Comparison of ENCODE assay signal across 7 cellular contexts in the genomic region with DNA sequence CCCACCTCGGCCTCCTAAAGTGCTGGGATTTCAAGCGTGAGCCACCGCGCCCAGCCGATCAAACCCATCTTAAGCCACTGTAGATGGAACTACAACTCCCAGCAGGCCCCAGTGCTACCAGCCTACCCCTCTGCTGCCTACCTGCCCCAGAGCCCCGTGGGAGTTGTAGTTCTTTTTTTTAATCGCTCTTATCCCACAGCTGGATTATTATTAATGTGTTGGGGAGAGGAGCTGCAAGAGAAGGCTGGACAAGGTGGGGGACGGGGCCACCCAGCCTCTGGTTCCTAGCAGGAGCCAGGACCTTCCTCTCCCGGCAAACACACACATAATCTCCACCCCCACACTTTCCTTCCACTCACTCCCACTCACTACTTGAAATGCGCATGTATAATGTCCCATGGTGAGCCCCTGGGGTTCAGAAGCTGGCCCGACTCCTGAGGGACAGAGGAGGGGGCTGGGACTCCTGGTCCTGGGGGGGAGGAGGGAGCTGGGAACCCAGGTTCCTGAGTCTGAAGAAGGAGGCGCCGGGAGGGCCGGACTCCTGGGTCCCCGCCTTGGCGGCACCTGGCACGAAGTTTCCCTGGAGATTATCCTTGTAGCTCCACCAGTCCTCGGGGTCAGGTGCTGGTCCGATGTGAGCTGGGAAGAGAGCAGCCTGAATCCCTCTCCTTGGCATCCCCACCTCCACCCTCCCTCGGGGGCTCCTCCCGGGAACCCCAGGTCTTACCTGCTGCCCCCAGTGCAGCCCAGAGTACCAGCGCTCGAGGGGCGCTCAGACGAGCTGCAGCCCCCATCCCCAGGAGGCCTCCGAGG. TPM values are rescaled to one million over a fixed set of nuclear protein-coding genes. Genes with fewer than 3 reads are reported as not detected.
A peak's percentile ranks its signal among the peaks of the same experiment; 100 is the strongest.
DNase-seq lines count a peak whose midpoint lies in the region; ATAC-seq and TF ChIP-seq lines count a peak whose summit lies in the region.

No MANE protein-coding gene starts in this region.

- peak overlapping the region; percentile 55 to 76 for H3K4me3 ChIP-seq in ascending aorta

- no peaks in the 10 kb centered on the region for H3K36me3 ChIP-seq in ascending aorta

- peak overlapping the region; percentile 82 to 95 for H3K27ac ChIP-seq in ascending aorta

- no peaks in the 10 kb centered on the region for H3K27me3 ChIP-seq in ascending aorta

- H3K4me1 ChIP-seq in ascending aorta: peaks cover 0 to 21% of the 10 kb centered on the region in 2 donors

- ATAC-seq in GM18867 (IDR thresholded peaks at IDR 0.05; ENCODE audit: unreplicated experiment) (peak; percentile 38), GM19328 (IDR thresholded peaks at IDR 0.05; ENCODE audit: unreplicated experiment) (no peak)

- intact Hi-C loops in ascending aorta (cut with DNase I): loop anchor here (5.0 to 10.0 kb wide), 2 partner anchors 92 to 140 kb away; no protein-coding TSS in a partner anchor

- no peaks in the 10 kb centered on the region for H3K9me3 ChIP-seq in ascending aorta

- DNase-seq in NCI-H146 treated with DMSO at 0.1 percent for 48 hours (lab: John Stamatoyannopoulos, UW; ENCODE audit: unreplicated experiment) (peak; percentile 48), T-helper 22 cell (ENCODE audit: low read depth) (peak; percentile 60), ascending aorta (ENCODE audit: low spot score in 2 of 2) (peak in 1 of 2 donors; percentile 91), hippocampal formation (lab: John Stamatoyannopoulos, UW) (peak; percentile 70 to 87), retina (peak; percentile 86)

- TF ChIP-seq CTCF in ascending aorta (IDR thresholded peaks at IDR 0.05): no peak

RNA-seq across cellular contexts. Expression of gene CA11, which starts 0.9 kb away (rescaled TPM):
- not detected for total RNA-seq in ascending aorta

RNA-seq across cellular contexts. Expression of gene DBP, which starts 7.9 kb away (rescaled TPM):
- total RNA-seq in ascending aorta: 0.21 TPM

RNA-seq across cellular contexts. Expression of gene SPHK2, which starts 25.7 kb away (rescaled TPM):
- total RNA-seq in ascending aorta: 35.3 TPM

RNA-seq across cellular contexts. Expression of gene RPL18, which starts 26.1 kb away (rescaled TPM):
- 2,223 TPM for total RNA-seq in ascending aorta

RNA-seq across cellular contexts. Expression of gene NTN5, which starts 27.8 kb away (rescaled TPM):
- not detected for total RNA-seq in ascending aorta
